In genomic region chr1:112395261-112395831, GRCh38 we compare ENCODE assay signal across 8 cellular contexts. TPM values are rescaled to one million over a fixed set of nuclear protein-coding genes. Genes with fewer than 3 reads are reported as not detected.
A peak's percentile ranks its signal among the peaks of the same experiment; 100 is the strongest.
DNase-seq lines count a peak whose midpoint lies in the region; ATAC-seq, FAIRE-seq and TF ChIP-seq lines count a peak whose summit lies in the region.

No MANE protein-coding gene starts in this region.

- peaks cover 3% of the 10 kb centered on the region for H3K36me3 ChIP-seq in MG63
- no peaks in the 10 kb centered on the region for H3K36me3 ChIP-seq in ectodermal cell (ENCODE audit: control insufficient read depth, insufficient read depth, low read length)
- no peaks in the 10 kb centered on the region for H3K36me3 ChIP-seq in neural cell (ENCODE audit: insufficient read depth, low read length)

- H3K9me3 ChIP-seq in MG63 (no peaks in the 10 kb centered on the region), ectodermal cell (ENCODE audit: control insufficient read depth, low read length) (no peaks in the 10 kb centered on the region), neural cell (ENCODE audit: low read length) (no peaks in the 10 kb centered on the region)

- TF ChIP-seq EP300 in neural cell (conservative IDR thresholded peaks at IDR 0.05; ENCODE audit: poor library complexity, severe bottlenecking): no peak

- H4K20me1 ChIP-seq in neural cell (ENCODE audit: insufficient read depth): no peaks in the 10 kb centered on the region

- no peaks in the 10 kb centered on the region for H3K9me2 ChIP-seq in neural cell (ENCODE audit: insufficient read depth, low read length)

- H3K4me3 ChIP-seq in MG63 (peak overlapping the region; percentile 92), ectodermal cell (ENCODE audit: insufficient read depth, low read depth, low read length) (peak overlapping the region; percentile 87), neural cell (ENCODE audit: low read length) (peak overlapping the region; percentile 97)

- TF ChIP-seq RAD21 in neural cell (conservative IDR thresholded peaks at IDR 0.05): no peak

- TF ChIP-seq CTCF in C4-2B (conservative IDR thresholded peaks at IDR 0.05) (no peak), neural cell (IDR thresholded peaks at IDR 0.05; ENCODE audit: poor library complexity, severe bottlenecking) (no peak)

- peaks cover 3% of the 10 kb centered on the region for H3K4me1 ChIP-seq in ectodermal cell (ENCODE audit: control insufficient read depth, insufficient read depth, low read length)

- ATAC-seq in GM19467 (IDR thresholded peaks at IDR 0.05; ENCODE audit: unreplicated experiment) (no peak), HG03442 (IDR thresholded peaks at IDR 0.05; ENCODE audit: unreplicated experiment) (no peak)

- H2AFZ ChIP-seq in neural cell (ENCODE audit: low read depth, low read length): peak overlapping the region; percentile 80

- H3K79me2 ChIP-seq in neural cell (replicated peaks; ENCODE audit: insufficient read depth, low read length): peaks cover 45% of the 10 kb centered on the region

- H3K27me3 ChIP-seq in MG63: no peaks in the 10 kb centered on the region
- no peaks in the 10 kb centered on the region for H3K27me3 ChIP-seq in ectodermal cell (ENCODE audit: control insufficient read depth, insufficient read depth, low read length, poor library complexity, severe bottlenecking)
- no peaks in the 10 kb centered on the region for H3K27me3 ChIP-seq in neural cell (ENCODE audit: insufficient read depth, low read depth, low read length)

- DNase-seq in MG63: no peak
- DNase-seq in urothelium cell line (ENCODE audit: low spot score): no peak
- DNase-seq in stimulated activated CD4-positive, alpha-beta T cell treated with anti-CD3 and anti-CD28 coated beads, Interleukin-12 subunit alpha, Interleukin-12 subunit beta, amount 100 ng/mL, for 4 hours: no peak

- peak overlapping the region; percentile 86 for H3K4me2 ChIP-seq in neural cell (ENCODE audit: low read length)

- FAIRE-seq in urothelium cell line (lab: Jason Lieb, UNC): no peak

- 13 to 16% methylated on average over 6 of the region's 6 CpGs for WGBS in ectodermal cell, 2 experiments

- H3K9ac ChIP-seq in neural cell (ENCODE audit: low read length): peak overlapping the region; percentile 99

- H3F3A ChIP-seq in neural cell (ENCODE audit: insufficient read depth, low read length, poor library complexity, severe bottlenecking): no peaks in the 10 kb centered on the region

- H3K27ac ChIP-seq in C4-2B (peak overlapping the region; percentile 74), ectodermal cell (ENCODE audit: insufficient read depth, low read depth, low read length, poor library complexity, severe bottlenecking) (peak overlapping the region; percentile 76), neural cell (ENCODE audit: low read length) (peak overlapping the region; percentile 97)

TF ChIP-seq in neural cell, 6 proteins besides CTCF, POLR2A, EP300 and RAD21:
- no peak for TF ChIP-seq SMC3 (conservative IDR thresholded peaks at IDR 0.05; ENCODE audit: poor library complexity)
- TF ChIP-seq POLR2AphosphoS5 (IDR thresholded peaks at IDR 0.05): no peak
- TF ChIP-seq MXI1 (conservative IDR thresholded peaks at IDR 0.05; ENCODE audit: poor library complexity, severe bottlenecking): no peak
- no peak for TF ChIP-seq REST (IDR thresholded peaks at IDR 0.05; ENCODE audit: borderline replicate concordance)
- TF ChIP-seq TAF1 (IDR thresholded peaks at IDR 0.05; ENCODE audit: low read depth): no peak
- no peak for TF ChIP-seq EZH2 (IDR thresholded peaks at IDR 0.05; ENCODE audit: borderline replicate concordance, insufficient read depth, low read length, poor library complexity, severe bottlenecking)

RNA-seq across cellular contexts. Expression of gene CTTNBP2NL, which starts 0.7 kb away (rescaled TPM):
- total RNA-seq in MG63 (2014; rRNA removed; shearing (Covaris generic); ENCODE audit: low replicate concordance): 11.9 and 16.3 TPM in 2 replicates
- polyA plus RNA-seq in ectodermal cell (2013, experiment 1 of 4): 30.1 TPM
- 33.8 TPM for polyA plus RNA-seq in ectodermal cell (2013, experiment 2 of 4)
- polyA plus RNA-seq in ectodermal cell (2013, experiment 3 of 4): 18.6 TPM
- 21.7 TPM for polyA plus RNA-seq in ectodermal cell (2013, experiment 4 of 4)
- 11.8 and 12.5 TPM in 2 replicates for polyA plus RNA-seq in neural cell
- 57.5 and 69.9 TPM in 2 replicates for polyA minus RNA-seq in neural cell
